1 cellular context compared by ENCODE assay signal in genomic region chr19:44839272-44839671, GRCh38.
TF ChIP-seq lines count a peak whose summit lies in the region.

No MANE protein-coding gene starts in this region.

TF ChIP-seq in WTC11, 78 proteins besides CTCF, POLR2A, EP300 and RAD21 (continued from another document):
- TF ChIP-seq E2F4 (CRISPR knock-in tag; IDR thresholded peaks at IDR 0.05; ENCODE audit: borderline replicate concordance, low read depth) (no peak), ERG (CRISPR knock-in tag; IDR thresholded peaks at IDR 0.05) (no peak), ATF6 (CRISPR knock-in tag; IDR thresholded peaks at IDR 0.05) (no peak), PRRX2 (CRISPR knock-in tag; IDR thresholded peaks at IDR 0.05) (no peak), ZNF423 (CRISPR knock-in tag; IDR thresholded peaks at IDR 0.05) (no peak), NFYB (CRISPR knock-in tag; conservative IDR thresholded peaks at IDR 0.05; ENCODE audit: low read depth) (no peak), ZNF317 (CRISPR knock-in tag; IDR thresholded peaks at IDR 0.05; ENCODE audit: borderline replicate concordance, low read depth) (no peak), FOXJ3 (CRISPR knock-in tag; IDR thresholded peaks at IDR 0.05; ENCODE audit: borderline replicate concordance) (no peak), MYBL2 (CRISPR knock-in tag; IDR thresholded peaks at IDR 0.05) (no peak), E2F5 (CRISPR knock-in tag; IDR thresholded peaks at IDR 0.05) (no peak), USF2 (CRISPR knock-in tag; IDR thresholded peaks at IDR 0.05) (no peak), ATF2 (CRISPR knock-in tag; IDR thresholded peaks at IDR 0.05; ENCODE audit: borderline replicate concordance, low read depth) (no peak)
